In genomic region chr13:104854698-104855097, GRCh38 we compare ENCODE assay signal across 33 cellular contexts.
DNase-seq lines count a peak whose midpoint lies in the region; ATAC-seq and TF ChIP-seq lines count a peak whose summit lies in the region.
"Had no signal": no experiment of that assay in that cellular context is flagged by ENCODE, and none has a peak within 500 bp of the region (broad histone marks: within the 10 kb centered on the region; RNA-seq: fewer than 3 reads in every experiment).

No MANE protein-coding gene starts in this region.

- H3K4me1 ChIP-seq in neuronal stem cell (ENCODE audit: control insufficient read depth in 2 of 2, insufficient read depth in 1 of 2, low read depth in 1 of 2, low read length in 2 of 2) (no peaks in the 10 kb centered on the region), spleen (no peaks in the 10 kb centered on the region)
- H3K4me1 ChIP-seq: A549; BE2C; BLaER1; BLaER1 treated with 17β-estradiol and CSF1 and Interleukin-3, amounts not matched to agents 10 nM and 100 nM; Caco-2 had no signal

- H2AFZ ChIP-seq in neuronal stem cell (ENCODE audit: low read length) = peak overlapping the region; percentile 78

- no peak overlapping the region for H3K4ac ChIP-seq in neuronal stem cell (ENCODE audit: low read length)

- H3K4me3 ChIP-seq in neuronal stem cell (ENCODE audit: low read length in 2 of 2) = no peak overlapping the region
- H3K4me3 ChIP-seq in spleen = no peak overlapping the region
- H3K4me3 ChIP-seq: A549; BLaER1; BLaER1 treated with 17β-estradiol and CSF1 and Interleukin-3, amounts not matched to agents 10 nM and 100 nM had no signal

- no peak for TF ChIP-seq CTCF in spleen (IDR thresholded peaks at IDR 0.05 in 8 of 11, conservative IDR thresholded peaks at IDR 0.05 in 3 of 11)

- H3K36me3 Mint-ChIP-seq in stimulated activated effector memory CD8-positive, alpha-beta T cell treated with anti-CD3 and anti-CD28 coated beads, Interleukin-12 subunit alpha, Interleukin-12 subunit beta, amount 100 ng/mL, for 72 hours = no peaks in the 10 kb centered on the region
- H3K36me3 Mint-ChIP-seq: CD14-positive monocyte; CD4-positive, alpha-beta memory T cell; CD4-positive, CD25-positive, alpha-beta regulatory T cell; CD8-positive, alpha-beta memory T cell; CD8-positive, alpha-beta T cell had no signal

- no peaks in the 10 kb centered on the region for H3K4me1 Mint-ChIP-seq in stimulated activated naive CD8-positive, alpha-beta T cell treated with anti-CD3 and anti-CD28 coated beads, Interleukin-15, amount 100 ng/mL, for 72 hours
- H3K4me1 Mint-ChIP-seq in stimulated activated effector memory CD8-positive, alpha-beta T cell treated with anti-CD3 and anti-CD28 coated beads, Interleukin-12 subunit alpha, Interleukin-12 subunit beta, amount 100 ng/mL, for 72 hours = no peaks in the 10 kb centered on the region
- H3K4me1 Mint-ChIP-seq: B cell; CD14-positive monocyte; CD4-positive, alpha-beta memory T cell; CD4-positive, CD25-positive, alpha-beta regulatory T cell; CD8-positive, alpha-beta memory T cell had no signal

- H3K27me3 ChIP-seq in neuronal stem cell (ENCODE audit: control insufficient read depth in 3 of 3, insufficient read depth in 3 of 3, low read depth in 1 of 3, low read length in 3 of 3) = no peaks in the 10 kb centered on the region
- no peaks in the 10 kb centered on the region for H3K27me3 ChIP-seq in spleen (replicated peaks in 1 of 7)
- H3K27me3 ChIP-seq: BE2C; BLaER1; BLaER1 treated with 17β-estradiol and CSF1 and Interleukin-3, amounts not matched to agents 10 nM and 100 nM had no signal

- no peak overlapping the region for H3K23ac ChIP-seq in neuronal stem cell (ENCODE audit: low read depth, low read length, poor library complexity)

- no peak overlapping the region for H2BK120ac ChIP-seq in neuronal stem cell (ENCODE audit: low read depth, low read length)

- WGBS in neuronal stem cell (ENCODE audit: extremely low coverage in 2 of 2, insufficient read length in 2 of 2, insufficient replicate concordance in 1 of 2), 2 donors = no CpG with 5 or more reads among the region's 5 CpGs
- 90 to 98% (median 94%) methylated on average over 5 of the region's 5 CpGs for WGBS in spleen, 5 donors

- H3K27me3 Mint-ChIP-seq in stimulated activated naive CD8-positive, alpha-beta T cell treated with anti-CD3 and anti-CD28 coated beads, Interleukin-15, amount 100 ng/mL, for 72 hours = no peaks in the 10 kb centered on the region
- H3K27me3 Mint-ChIP-seq: B cell; CD4-positive, alpha-beta memory T cell; CD4-positive, alpha-beta T cell; CD4-positive, CD25-positive, alpha-beta regulatory T cell; CD8-positive, alpha-beta memory T cell had no signal

- H3K18ac ChIP-seq in neuronal stem cell (ENCODE audit: low read length) = no peak overlapping the region

- TF ChIP-seq POLR2A in spleen (IDR thresholded peaks at IDR 0.05) = no peak

- H2BK12ac ChIP-seq in neuronal stem cell (ENCODE audit: low read length) = no peak overlapping the region

- intact Hi-C loops in spleen (cut with DNase I; ENCODE audit: low total_unique reads) = no loop called here

- H3K9me3 ChIP-seq in neuronal stem cell (replicated peaks in 1 of 2; ENCODE audit: control insufficient read depth in 2 of 2, insufficient read depth in 1 of 2, low read depth in 1 of 2, low read length in 2 of 2) (no peaks in the 10 kb centered on the region), spleen (no peaks in the 10 kb centered on the region)
- H3K9me3 ChIP-seq: A549; BE2C; BLaER1; BLaER1 treated with 17β-estradiol and CSF1 and Interleukin-3, amounts not matched to agents 10 nM and 100 nM; Caco-2 had no signal

- H4K91ac ChIP-seq in neuronal stem cell (ENCODE audit: low read depth, low read length, poor library complexity) = no peak overlapping the region

- peak; percentile 40 for ATAC-seq in stimulated activated naive CD8-positive, alpha-beta T cell treated with anti-CD3 and anti-CD28 coated beads, Interleukin-15, Interleukin-2, amounts not matched to agents 100 U/mL and 50 U/mL, for 24 hours
- peak; percentile 9 for ATAC-seq in stimulated activated naive CD8-positive, alpha-beta T cell treated with anti-CD3 and anti-CD28 coated beads, Interleukin-15, amount 100 ng/mL, for 72 hours
- no peak for ATAC-seq in stimulated activated effector memory CD8-positive, alpha-beta T cell treated with anti-CD3 and anti-CD28 coated beads, Interleukin-12 subunit alpha, Interleukin-12 subunit beta, amount 100 ng/mL, for 72 hours
- ATAC-seq: CD8-positive, alpha-beta T cell had no signal

- H3K36me3 ChIP-seq in neuronal stem cell (replicated peaks in 1 of 2; ENCODE audit: control insufficient read depth in 2 of 2, insufficient read depth in 2 of 2, low read length in 2 of 2) = no peaks in the 10 kb centered on the region
- H3K36me3 ChIP-seq in spleen = no peaks in the 10 kb centered on the region
- H3K36me3 ChIP-seq: BE2C; BLaER1; BLaER1 treated with 17β-estradiol and CSF1 and Interleukin-3, amounts not matched to agents 10 nM and 100 nM had no signal

- H3K4me2 ChIP-seq in neuronal stem cell (ENCODE audit: insufficient read depth, low read length, poor library complexity, severe bottlenecking) = no peak overlapping the region
- H3K4me2 ChIP-seq: A549; BLaER1; BLaER1 treated with 17β-estradiol and CSF1 and Interleukin-3, amounts not matched to agents 10 nM and 100 nM had no signal

- H3K9ac ChIP-seq in neuronal stem cell (ENCODE audit: low read depth, low read length, poor library complexity) = no peak overlapping the region
- H3K9ac ChIP-seq: BLaER1; BLaER1 treated with 17β-estradiol and CSF1 and Interleukin-3, amounts not matched to agents 10 nM and 100 nM had no signal

- peaks cover 0 to under 1% of the 10 kb centered on the region in 2 donors for H3K9me3 Mint-ChIP-seq in stimulated activated naive CD8-positive, alpha-beta T cell treated with anti-CD3 and anti-CD28 coated beads, Interleukin-15, amount 100 ng/mL, for 72 hours
- H3K9me3 Mint-ChIP-seq in stimulated activated effector memory CD8-positive, alpha-beta T cell treated with anti-CD3 and anti-CD28 coated beads, Interleukin-12 subunit alpha, Interleukin-12 subunit beta, amount 100 ng/mL, for 72 hours = peaks cover 4% of the 10 kb centered on the region
- H3K9me3 Mint-ChIP-seq: CD4-positive, alpha-beta memory T cell; CD4-positive, alpha-beta T cell had no signal

- no peaks in the 10 kb centered on the region for H3K79me1 ChIP-seq in neuronal stem cell (ENCODE audit: low read depth, low read length)

- H4K8ac ChIP-seq in neuronal stem cell (ENCODE audit: low read depth, low read length) = no peak overlapping the region

- no peak overlapping the region for H3K14ac ChIP-seq in neuronal stem cell (ENCODE audit: low read length)

- no peak overlapping the region for H2BK5ac ChIP-seq in neuronal stem cell (ENCODE audit: low read length)

- no peak overlapping the region for H3K27ac Mint-ChIP-seq in stimulated activated naive CD8-positive, alpha-beta T cell treated with anti-CD3 and anti-CD28 coated beads, Interleukin-15, amount 100 ng/mL, for 72 hours
- no peak overlapping the region for H3K27ac Mint-ChIP-seq in stimulated activated effector memory CD8-positive, alpha-beta T cell treated with anti-CD3 and anti-CD28 coated beads, Interleukin-12 subunit alpha, Interleukin-12 subunit beta, amount 100 ng/mL, for 72 hours
- H3K27ac Mint-ChIP-seq: B cell; CD14-positive monocyte; CD4-positive, alpha-beta memory T cell; CD4-positive, alpha-beta T cell; CD4-positive, CD25-positive, alpha-beta regulatory T cell; CD8-positive, alpha-beta T cell had no signal

- no peak overlapping the region for H2AK5ac ChIP-seq in neuronal stem cell (ENCODE audit: low read depth, low read length)

- H2BK15ac ChIP-seq in neuronal stem cell (ENCODE audit: low read length) = no peak overlapping the region

- no peak for DNase-seq in neuronal stem cell (ENCODE audit: low spot score)
- peak; percentile 54 for DNase-seq in spleen
- DNase-seq in stimulated activated naive CD8-positive, alpha-beta T cell treated with anti-CD3 and anti-CD28 coated beads, Interleukin-15, Interleukin-2, amounts not matched to agents 100 U/mL and 50 U/mL, for 24 hours = no peak
- no peak for DNase-seq in stimulated activated naive CD8-positive, alpha-beta T cell treated with anti-CD3 and anti-CD28 coated beads, Interleukin-15, amount 100 ng/mL, for 72 hours
- no peak for DNase-seq in stimulated activated CD4-positive, alpha-beta T cell treated with anti-CD3 and anti-CD28 coated beads, Interleukin-4, amount 100 ng/mL, for 24 hours
- DNase-seq in 8988T = no peak
- DNase-seq in stimulated activated effector memory CD8-positive, alpha-beta T cell treated with anti-CD3 and anti-CD28 coated beads, Interleukin-12 subunit alpha, Interleukin-12 subunit beta, amount 100 ng/mL, for 72 hours (ENCODE audit: low spot score in 2 of 2) = no peak
- DNase-seq in EL = no peak
- DNase-seq: ACHN; AML-193; BE2C; C1 segment of cervical spinal cord; Calu3; CD4-positive, alpha-beta memory T cell; CD4-positive, alpha-beta T cell; CD4-positive, CD25-positive, alpha-beta regulatory T cell; CD8-positive, alpha-beta memory T cell; CD8-positive, alpha-beta T cell; COR-L47; DMS 273 treated with DMSO at 0.1 percent for 48 hours; DMS153; DMS53; DMS79; DMS79 treated with DMSO at 0.1 percent for 48 hours; DND-41 had no signal

- H3K27ac ChIP-seq in neuronal stem cell (replicated peaks; ENCODE audit: low read length) (no peak overlapping the region), spleen (no peak overlapping the region)
- H3K27ac ChIP-seq: 22Rv1; A549; BLaER1; BLaER1 treated with 17β-estradiol and CSF1 and Interleukin-3, amounts not matched to agents 10 nM and 100 nM; C4-2B had no signal

- H3K4me3 Mint-ChIP-seq in stimulated activated naive CD8-positive, alpha-beta T cell treated with anti-CD3 and anti-CD28 coated beads, Interleukin-15, amount 100 ng/mL, for 72 hours = no peak overlapping the region
- H3K4me3 Mint-ChIP-seq in stimulated activated effector memory CD8-positive, alpha-beta T cell treated with anti-CD3 and anti-CD28 coated beads, Interleukin-12 subunit alpha, Interleukin-12 subunit beta, amount 100 ng/mL, for 72 hours = no peak overlapping the region
- H3K4me3 Mint-ChIP-seq: B cell; CD14-positive monocyte; CD4-positive, alpha-beta memory T cell; CD4-positive, alpha-beta T cell; CD4-positive, CD25-positive, alpha-beta regulatory T cell; CD8-positive, alpha-beta memory T cell; CD8-positive, alpha-beta T cell had no signal
